Comparison of ENCODE assay signal across 13 cellular contexts in the genomic region with DNA sequence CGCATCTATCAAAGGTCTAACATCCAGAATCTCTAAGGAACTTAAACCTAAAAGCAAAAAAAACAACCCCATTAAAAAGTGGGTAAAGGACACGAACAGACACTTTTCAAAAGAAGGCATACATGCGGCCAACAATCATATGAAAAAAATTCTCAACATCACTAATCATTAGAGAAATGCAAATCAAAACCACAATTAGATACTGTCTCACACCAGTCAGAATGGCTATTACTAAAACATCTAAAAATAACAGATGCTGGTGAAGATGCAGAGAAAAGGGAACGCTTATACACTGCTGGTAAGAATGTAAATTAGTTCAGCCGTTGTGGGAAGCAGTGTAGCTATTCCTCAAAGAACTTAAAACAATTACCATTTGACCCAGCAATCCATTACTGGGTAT. TPM values are rescaled to one million over a fixed set of nuclear protein-coding genes. Genes with fewer than 3 reads are reported as not detected.
DNase-seq lines count a peak whose midpoint lies in the region; ATAC-seq and TF ChIP-seq lines count a peak whose summit lies in the region.
"Had no signal": no experiment of that assay in that cellular context is flagged by ENCODE, and none has a peak within 500 bp of the region (broad histone marks: within the 10 kb centered on the region; RNA-seq: fewer than 3 reads in every experiment).

No MANE protein-coding gene starts in this region.

- no peak overlapping the region for H3K4me2 ChIP-seq in SK-N-SH

- peaks cover 20% of the 10 kb centered on the region for H3K4me1 ChIP-seq in CD4-positive, CD25-positive, alpha-beta regulatory T cell (ENCODE audit: control insufficient read depth, insufficient read depth, low read length, poor library complexity, severe bottlenecking)
- H3K4me1 ChIP-seq in ascending aorta (peaks cover 0 to 14% of the 10 kb centered on the region in 2 donors), SK-N-SH (ENCODE audit: control insufficient read depth in 1 of 2, insufficient read depth in 2 of 2, low read depth in 1 of 2, low read length in 1 of 2) (peaks cover 12 to 14% of the 10 kb centered on the region in 2 experiments; a peak in 3 of 4 replicates)

- H3K27ac ChIP-seq in CD4-positive, CD25-positive, alpha-beta regulatory T cell (ENCODE audit: insufficient read depth, low read length, poor library complexity, severe bottlenecking): no peak overlapping the region
- H3K27ac ChIP-seq in ascending aorta (no peak overlapping the region), SK-N-SH (ENCODE audit: low read depth in 2 of 2, low read length in 1 of 2) (no peak overlapping the region)

- H3K27me3 ChIP-seq in CD4-positive, CD25-positive, alpha-beta regulatory T cell (ENCODE audit: control insufficient read depth, insufficient read depth, low read length): no peaks in the 10 kb centered on the region
- H3K27me3 ChIP-seq in ascending aorta: no peaks in the 10 kb centered on the region
- H3K27me3 ChIP-seq in SK-N-SH (ENCODE audit: insufficient read depth): no peaks in the 10 kb centered on the region

- peaks cover 59 to 77% (median 67%) of the 10 kb centered on the region in 4 donors for H3K4me1 Mint-ChIP-seq in CD4-positive, CD25-positive, alpha-beta regulatory T cell

- no peak for ATAC-seq in CD4-positive, CD25-positive, alpha-beta regulatory T cell (ENCODE audit: low read depth in 2 of 2)
- peak; percentile 68 for ATAC-seq in GM19035 (IDR thresholded peaks at IDR 0.05; ENCODE audit: unreplicated experiment)
- peak; percentile 83 for ATAC-seq in HG02623 (IDR thresholded peaks at IDR 0.05; ENCODE audit: unreplicated experiment)
- ATAC-seq in HG03460 (IDR thresholded peaks at IDR 0.05; ENCODE audit: unreplicated experiment): peak; percentile 78
- ATAC-seq: Panc1; stimulated activated naive CD8-positive, alpha-beta T cell treated with anti-CD3 and anti-CD28 coated beads, Interleukin-15, amount 100 ng/mL, for 72 hours; WTC11 had no signal

- TF ChIP-seq RAD21 in SK-N-SH (IDR thresholded peaks at IDR 0.05; ENCODE audit: low read length): no peak

- H3K36me3 Mint-ChIP-seq in CD4-positive, CD25-positive, alpha-beta regulatory T cell: peaks cover 31% of the 10 kb centered on the region

- TF ChIP-seq CTCF in ascending aorta (IDR thresholded peaks at IDR 0.05): no peak
- no peak for TF ChIP-seq CTCF in SK-N-SH (IDR thresholded peaks at IDR 0.05)

- H3K9me3 ChIP-seq in CD4-positive, CD25-positive, alpha-beta regulatory T cell (ENCODE audit: control insufficient read depth in 2 of 2, low read length in 2 of 2): no peaks in the 10 kb centered on the region
- H3K9me3 ChIP-seq in ascending aorta (no peaks in the 10 kb centered on the region), SK-N-SH (no peaks in the 10 kb centered on the region)

- CTCF ChIA-PET in SK-N-SH (lab: Yijun Ruan, JAX): interaction anchor here (1.1 to 1.8 kb wide), 3 partner anchors 10 to 18 kb away, joined by 4 to 7 read pairs (median 5); no protein-coding TSS in a partner anchor

- no peaks in the 10 kb centered on the region for H3K27me3 Mint-ChIP-seq in CD4-positive, CD25-positive, alpha-beta regulatory T cell
- H3K27me3 Mint-ChIP-seq: stimulated activated naive CD8-positive, alpha-beta T cell treated with anti-CD3 and anti-CD28 coated beads, Interleukin-15, amount 100 ng/mL, for 72 hours had no signal

- H3K4me3 Mint-ChIP-seq in CD4-positive, CD25-positive, alpha-beta regulatory T cell: peak overlapping the region in 1 of 4 donors; percentile 12
- H3K4me3 Mint-ChIP-seq: stimulated activated naive CD8-positive, alpha-beta T cell treated with anti-CD3 and anti-CD28 coated beads, Interleukin-15, amount 100 ng/mL, for 72 hours; WTC11 had no signal

- H3K9ac ChIP-seq in SK-N-SH: no peak overlapping the region

- peaks cover 74% of the 10 kb centered on the region for H4K20me1 ChIP-seq in SK-N-SH (ENCODE audit: insufficient read depth)

- TF ChIP-seq EP300 in SK-N-SH (IDR thresholded peaks at IDR 0.05; ENCODE audit: borderline replicate concordance in 1 of 2, low read depth in 1 of 2, low read length in 1 of 2): no peak

- H3K36me3 ChIP-seq in CD4-positive, CD25-positive, alpha-beta regulatory T cell (ENCODE audit: control insufficient read depth, insufficient read depth, low read length): peaks cover 27% of the 10 kb centered on the region
- H3K36me3 ChIP-seq in ascending aorta (peaks cover 0 to 4% of the 10 kb centered on the region in 2 donors), SK-N-SH (replicated peaks in 1 of 2; ENCODE audit: control insufficient read depth in 1 of 2, insufficient read depth in 2 of 2, low read length in 1 of 2) (peaks cover 12 to 26% of the 10 kb centered on the region in 2 experiments)

- H2AFZ ChIP-seq in SK-N-SH (ENCODE audit: low read depth): no peak overlapping the region

- WGBS in SK-N-SH (ENCODE audit: low lambda C conversion rate): 97% methylated on average over 5 of the region's 5 CpGs

- no peak for DNase-seq in CD4-positive, CD25-positive, alpha-beta regulatory T cell
- DNase-seq in ascending aorta (ENCODE audit: low spot score in 2 of 2) (no peak), SK-N-SH (no peak), HPDE6-E6E7 (ENCODE audit: extremely low spot score) (no peak)
- no peak for DNase-seq in stimulated activated CD4-positive, alpha-beta T cell treated with anti-CD3 and anti-CD28 coated beads, Interleukin-4, amount 100 ng/mL, for 4 hours
- DNase-seq: effector CD4-positive, alpha-beta T cell; hypothalamus; stimulated activated naive CD8-positive, alpha-beta T cell treated with anti-CD3 and anti-CD28 coated beads, Interleukin-15, amount 100 ng/mL, for 72 hours had no signal

- H3K79me2 ChIP-seq in SK-N-SH (ENCODE audit: insufficient read depth): peaks cover 100% of the 10 kb centered on the region

- POLR2A ChIA-PET in SK-N-SH (lab: Yijun Ruan, JAX): no interaction called here

- H3K4me3 ChIP-seq in CD4-positive, CD25-positive, alpha-beta regulatory T cell (ENCODE audit: low read depth, low read length): no peak overlapping the region
- H3K4me3 ChIP-seq in ascending aorta (no peak overlapping the region), SK-N-SH (ENCODE audit: low read depth in 2 of 2, low read length in 1 of 2) (no peak overlapping the region)

- H3K9me3 Mint-ChIP-seq in CD4-positive, CD25-positive, alpha-beta regulatory T cell: peaks cover 0 to 2% (median 0%) of the 10 kb centered on the region in 7 donors
- H3K9me3 Mint-ChIP-seq: stimulated activated naive CD8-positive, alpha-beta T cell treated with anti-CD3 and anti-CD28 coated beads, Interleukin-15, amount 100 ng/mL, for 72 hours had no signal

- peak overlapping the region in 2 of 3 donors; percentile 21 to 32 for H3K27ac Mint-ChIP-seq in CD4-positive, CD25-positive, alpha-beta regulatory T cell
- H3K27ac Mint-ChIP-seq: stimulated activated naive CD8-positive, alpha-beta T cell treated with anti-CD3 and anti-CD28 coated beads, Interleukin-15, amount 100 ng/mL, for 72 hours; WTC11 had no signal

- no peaks in the 10 kb centered on the region for H3K9me2 ChIP-seq in SK-N-SH

- intact Hi-C loops in ascending aorta (cut with DNase I): no loop called here

- no peaks in the 10 kb centered on the region for H3F3A ChIP-seq in SK-N-SH (replicated peaks; ENCODE audit: insufficient read depth)

TF ChIP-seq in SK-N-SH, 30 proteins besides CTCF, POLR2A, EP300 and RAD21:
- TF ChIP-seq RXRA (IDR thresholded peaks at IDR 0.05; ENCODE audit: borderline replicate concordance, low read depth) (no peak), SMC3 (IDR thresholded peaks at IDR 0.05; ENCODE audit: low read depth, low read length) (no peak), FOSL2 (IDR thresholded peaks at IDR 0.05; ENCODE audit: borderline replicate concordance, low read depth) (no peak), RCOR1 (IDR thresholded peaks at IDR 0.05; ENCODE audit: low read length) (no peak), FOXJ3 (CRISPR knock-in tag; IDR thresholded peaks at IDR 0.05) (no peak), TAF1 (IDR thresholded peaks at IDR 0.05; ENCODE audit: borderline replicate concordance, low read depth, low read length) (no peak)
- TF ChIP-seq, protein P1, sequence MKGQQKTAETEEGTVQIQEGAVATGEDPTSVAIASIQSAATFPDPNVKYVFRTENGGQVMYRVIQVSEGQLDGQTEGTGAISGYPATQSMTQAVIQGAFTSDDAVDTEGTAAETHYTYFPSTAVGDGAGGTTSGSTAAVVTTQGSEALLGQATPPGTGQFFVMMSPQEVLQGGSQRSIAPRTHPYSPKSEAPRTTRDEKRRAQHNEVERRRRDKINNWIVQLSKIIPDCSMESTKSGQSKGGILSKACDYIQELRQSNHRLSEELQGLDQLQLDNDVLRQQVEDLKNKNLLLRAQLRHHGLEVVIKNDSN (IDR thresholded peaks at IDR 0.05; ENCODE audit: borderline replicate concordance, low read depth): no peak

RNA-seq across cellular contexts. Expression of a gene that starts 38.0 kb away (rescaled TPM):
- total RNA-seq in CD4-positive, CD25-positive, alpha-beta regulatory T cell: 68.2 TPM
- 1 to 10 TPM; 2.8 to 5.5 (median 3.9) TPM for polyA plus RNA-seq in CD4-positive, CD25-positive, alpha-beta regulatory T cell
- 16.8 TPM for total RNA-seq in ascending aorta
- polyA plus RNA-seq in SK-N-SH (2012; rRNA removed): 12.0 and 13.8 TPM in 2 replicates
- polyA plus RNA-seq in SK-N-SH (2012; cell fraction: cytosol; rRNA removed): 27.6 and 31.0 TPM in 2 replicates
- 5.6 and 12.8 TPM in 2 replicates for polyA plus RNA-seq in SK-N-SH (2012; cell fraction: nucleus; rRNA removed)

RNA-seq across cellular contexts. Expression of a gene that starts 56.7 kb away (rescaled TPM):
- total RNA-seq in CD4-positive, CD25-positive, alpha-beta regulatory T cell: 29.8 TPM
- polyA plus RNA-seq in CD4-positive, CD25-positive, alpha-beta regulatory T cell: 10 to 100 TPM; 20.6 to 25.0 (median 22.8) TPM
- 5.4 TPM for total RNA-seq in ascending aorta
- 16.8 and 20.6 TPM in 2 replicates for polyA plus RNA-seq in SK-N-SH (2012; rRNA removed)
- 22.0 and 26.7 TPM in 2 replicates for polyA plus RNA-seq in SK-N-SH (2012; cell fraction: cytosol; rRNA removed)
- 12.3 and 13.7 TPM in 2 replicates for polyA plus RNA-seq in SK-N-SH (2012; cell fraction: nucleus; rRNA removed)

Comparison
In these comparisons a context has a peak if more than half of its experiments do, and no peak if none do; other contexts are left out.
1. ATAC-seq: peak in GM19035 (single experiment), HG02623 (single experiment) and HG03460 (single experiment); none in CD4-positive, CD25-positive, alpha-beta regulatory T cell (0 of 2).